Comparison of ENCODE assay signal across 1 cellular context in genomic region chr15:64314456-64314855, GRCh38.
TF ChIP-seq lines count a peak whose summit lies in the region.

No MANE protein-coding gene starts in this region.

TF ChIP-seq in GM23338, 12 proteins besides CTCF, POLR2A, EP300 and RAD21 (continued from another document):
- TF ChIP-seq ZNF462 (CRISPR knock-in tag; IDR thresholded peaks at IDR 0.05) (no peak), JUNB (IDR thresholded peaks at IDR 0.05; ENCODE audit: unreplicated experiment) (no peak), NANOG (IDR thresholded peaks at IDR 0.05; ENCODE audit: borderline replicate concordance) (no peak), CREB1 (CRISPR knock-in tag; IDR thresholded peaks at IDR 0.05; ENCODE audit: low read depth) (no peak)
TF ChIP-seq in GM23338: peak in this region for 0.
